In the genomic region with DNA sequence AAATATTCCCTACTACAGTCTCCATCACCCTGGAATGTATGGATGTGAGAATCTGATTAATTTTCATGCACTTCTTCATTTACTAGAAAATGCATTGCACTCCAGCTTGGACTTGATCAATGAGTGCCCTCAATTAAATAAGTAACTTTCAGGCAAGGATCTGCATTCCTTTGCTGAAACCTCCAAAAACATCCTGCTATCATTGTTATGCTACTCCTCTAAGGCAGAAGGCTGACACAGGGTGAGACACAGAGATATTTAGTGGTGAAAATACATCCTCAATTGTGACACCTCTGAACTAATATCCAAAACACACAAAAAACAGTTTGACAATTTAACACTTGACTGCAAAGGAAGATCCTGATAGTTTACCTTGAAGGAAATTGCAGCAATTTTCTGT, we compare ENCODE assay signal across 2 cellular contexts.
TF ChIP-seq lines count a peak whose summit lies in the region.

No MANE protein-coding gene starts in this region.

TF ChIP-seq in GM23338, 12 proteins besides CTCF, POLR2A, EP300 and RAD21 (continues in another document):
- TF ChIP-seq REST (IDR thresholded peaks at IDR 0.05; ENCODE audit: unreplicated experiment) (no peak), STAT1 (IDR thresholded peaks at IDR 0.05; ENCODE audit: unreplicated experiment) (no peak), ZNF114 (CRISPR knock-in tag; IDR thresholded peaks at IDR 0.05) (no peak), ZNF331 (CRISPR knock-in tag; IDR thresholded peaks at IDR 0.05; ENCODE audit: low read depth) (no peak), POLR2AphosphoS5 (IDR thresholded peaks at IDR 0.05; ENCODE audit: low read depth) (no peak), JUNB (IDR thresholded peaks at IDR 0.05; ENCODE audit: unreplicated experiment) (no peak), EZH2 (IDR thresholded peaks at IDR 0.05; ENCODE audit: low read depth, unreplicated experiment) (no peak), EZH2phosphoT487 (IDR thresholded peaks at IDR 0.05; ENCODE audit: unreplicated experiment) (no peak), NANOG (IDR thresholded peaks at IDR 0.05; ENCODE audit: borderline replicate concordance) (no peak)
- TF ChIP-seq, protein P1, sequence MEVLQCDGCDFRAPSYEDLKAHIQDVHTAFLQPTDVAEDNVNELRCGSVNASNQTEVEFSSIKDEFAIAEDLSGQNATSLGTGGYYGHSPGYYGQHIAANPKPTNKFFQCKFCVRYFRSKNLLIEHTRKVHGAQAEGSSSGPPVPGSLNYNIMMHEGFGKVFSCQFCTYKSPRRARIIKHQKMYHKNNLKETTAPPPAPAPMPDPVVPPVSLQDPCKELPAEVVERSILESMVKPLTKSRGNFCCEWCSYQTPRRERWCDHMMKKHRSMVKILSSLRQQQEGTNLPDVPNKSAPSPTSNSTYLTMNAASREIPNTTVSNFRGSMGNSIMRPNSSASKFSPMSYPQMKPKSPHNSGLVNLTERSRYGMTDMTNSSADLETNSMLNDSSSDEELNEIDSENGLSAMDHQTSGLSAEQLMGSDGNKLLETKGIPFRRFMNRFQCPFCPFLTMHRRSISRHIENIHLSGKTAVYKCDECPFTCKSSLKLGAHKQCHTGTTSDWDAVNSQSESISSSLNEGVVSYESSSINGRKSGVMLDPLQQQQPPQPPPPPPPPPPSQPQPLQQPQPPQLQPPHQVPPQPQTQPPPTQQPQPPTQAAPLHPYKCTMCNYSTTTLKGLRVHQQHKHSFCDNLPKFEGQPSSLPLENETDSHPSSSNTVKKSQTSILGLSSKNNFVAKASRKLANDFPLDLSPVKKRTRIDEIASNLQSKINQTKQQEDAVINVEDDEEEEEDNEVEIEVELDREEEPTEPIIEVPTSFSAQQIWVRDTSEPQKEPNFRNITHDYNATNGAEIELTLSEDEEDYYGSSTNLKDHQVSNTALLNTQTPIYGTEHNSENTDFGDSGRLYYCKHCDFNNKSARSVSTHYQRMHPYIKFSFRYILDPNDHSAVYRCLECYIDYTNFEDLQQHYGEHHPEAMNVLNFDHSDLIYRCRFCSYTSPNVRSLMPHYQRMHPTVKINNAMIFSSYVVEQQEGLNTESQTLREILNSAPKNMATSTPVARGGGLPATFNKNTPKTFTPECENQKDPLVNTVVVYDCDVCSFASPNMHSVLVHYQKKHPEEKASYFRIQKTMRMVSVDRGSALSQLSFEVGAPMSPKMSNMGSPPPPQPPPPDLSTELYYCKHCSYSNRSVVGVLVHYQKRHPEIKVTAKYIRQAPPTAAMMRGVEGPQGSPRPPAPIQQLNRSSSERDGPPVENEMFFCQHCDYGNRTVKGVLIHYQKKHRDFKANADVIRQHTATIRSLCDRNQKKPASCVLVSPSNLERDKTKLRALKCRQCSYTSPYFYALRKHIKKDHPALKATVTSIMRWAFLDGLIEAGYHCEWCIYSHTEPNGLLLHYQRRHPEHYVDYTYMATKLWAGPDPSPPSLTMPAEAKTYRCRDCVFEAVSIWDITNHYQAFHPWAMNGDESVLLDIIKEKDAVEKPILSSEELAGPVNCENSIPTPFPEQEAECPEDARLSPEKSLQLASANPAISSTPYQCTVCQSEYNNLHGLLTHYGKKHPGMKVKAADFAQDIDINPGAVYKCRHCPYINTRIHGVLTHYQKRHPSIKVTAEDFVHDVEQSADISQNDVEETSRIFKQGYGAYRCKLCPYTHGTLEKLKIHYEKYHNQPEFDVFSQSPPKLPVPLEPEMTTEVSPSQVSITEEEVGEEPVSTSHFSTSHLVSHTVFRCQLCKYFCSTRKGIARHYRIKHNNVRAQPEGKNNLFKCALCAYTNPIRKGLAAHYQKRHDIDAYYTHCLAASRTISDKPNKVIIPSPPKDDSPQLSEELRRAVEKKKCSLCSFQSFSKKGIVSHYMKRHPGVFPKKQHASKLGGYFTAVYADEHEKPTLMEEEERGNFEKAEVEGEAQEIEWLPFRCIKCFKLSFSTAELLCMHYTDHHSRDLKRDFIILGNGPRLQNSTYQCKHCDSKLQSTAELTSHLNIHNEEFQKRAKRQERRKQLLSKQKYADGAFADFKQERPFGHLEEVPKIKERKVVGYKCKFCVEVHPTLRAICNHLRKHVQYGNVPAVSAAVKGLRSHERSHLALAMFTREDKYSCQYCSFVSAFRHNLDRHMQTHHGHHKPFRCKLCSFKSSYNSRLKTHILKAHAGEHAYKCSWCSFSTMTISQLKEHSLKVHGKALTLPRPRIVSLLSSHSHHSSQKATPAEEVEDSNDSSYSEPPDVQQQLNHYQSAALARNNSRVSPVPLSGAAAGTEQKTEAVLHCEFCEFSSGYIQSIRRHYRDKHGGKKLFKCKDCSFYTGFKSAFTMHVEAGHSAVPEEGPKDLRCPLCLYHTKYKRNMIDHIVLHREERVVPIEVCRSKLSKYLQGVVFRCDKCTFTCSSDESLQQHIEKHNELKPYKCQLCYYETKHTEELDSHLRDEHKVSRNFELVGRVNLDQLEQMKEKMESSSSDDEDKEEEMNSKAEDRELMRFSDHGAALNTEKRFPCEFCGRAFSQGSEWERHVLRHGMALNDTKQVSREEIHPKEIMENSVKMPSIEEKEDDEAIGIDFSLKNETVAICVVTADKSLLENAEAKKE (CRISPR knock-in tag; IDR thresholded peaks at IDR 0.05): no peak

TF ChIP-seq in WTC11, 78 proteins besides CTCF, POLR2A, EP300 and RAD21 (continued from another document):
- TF ChIP-seq, protein P2, sequence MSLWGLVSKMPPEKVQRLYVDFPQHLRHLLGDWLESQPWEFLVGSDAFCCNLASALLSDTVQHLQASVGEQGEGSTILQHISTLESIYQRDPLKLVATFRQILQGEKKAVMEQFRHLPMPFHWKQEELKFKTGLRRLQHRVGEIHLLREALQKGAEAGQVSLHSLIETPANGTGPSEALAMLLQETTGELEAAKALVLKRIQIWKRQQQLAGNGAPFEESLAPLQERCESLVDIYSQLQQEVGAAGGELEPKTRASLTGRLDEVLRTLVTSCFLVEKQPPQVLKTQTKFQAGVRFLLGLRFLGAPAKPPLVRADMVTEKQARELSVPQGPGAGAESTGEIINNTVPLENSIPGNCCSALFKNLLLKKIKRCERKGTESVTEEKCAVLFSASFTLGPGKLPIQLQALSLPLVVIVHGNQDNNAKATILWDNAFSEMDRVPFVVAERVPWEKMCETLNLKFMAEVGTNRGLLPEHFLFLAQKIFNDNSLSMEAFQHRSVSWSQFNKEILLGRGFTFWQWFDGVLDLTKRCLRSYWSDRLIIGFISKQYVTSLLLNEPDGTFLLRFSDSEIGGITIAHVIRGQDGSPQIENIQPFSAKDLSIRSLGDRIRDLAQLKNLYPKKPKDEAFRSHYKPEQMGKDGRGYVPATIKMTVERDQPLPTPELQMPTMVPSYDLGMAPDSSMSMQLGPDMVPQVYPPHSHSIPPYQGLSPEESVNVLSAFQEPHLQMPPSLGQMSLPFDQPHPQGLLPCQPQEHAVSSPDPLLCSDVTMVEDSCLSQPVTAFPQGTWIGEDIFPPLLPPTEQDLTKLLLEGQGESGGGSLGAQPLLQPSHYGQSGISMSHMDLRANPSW (CRISPR knock-in tag; conservative IDR thresholded peaks at IDR 0.05; ENCODE audit: low read depth): no peak
- no peak for TF ChIP-seq FOXK1 (CRISPR knock-in tag; IDR thresholded peaks at IDR 0.05)
- TF ChIP-seq, protein P3, sequence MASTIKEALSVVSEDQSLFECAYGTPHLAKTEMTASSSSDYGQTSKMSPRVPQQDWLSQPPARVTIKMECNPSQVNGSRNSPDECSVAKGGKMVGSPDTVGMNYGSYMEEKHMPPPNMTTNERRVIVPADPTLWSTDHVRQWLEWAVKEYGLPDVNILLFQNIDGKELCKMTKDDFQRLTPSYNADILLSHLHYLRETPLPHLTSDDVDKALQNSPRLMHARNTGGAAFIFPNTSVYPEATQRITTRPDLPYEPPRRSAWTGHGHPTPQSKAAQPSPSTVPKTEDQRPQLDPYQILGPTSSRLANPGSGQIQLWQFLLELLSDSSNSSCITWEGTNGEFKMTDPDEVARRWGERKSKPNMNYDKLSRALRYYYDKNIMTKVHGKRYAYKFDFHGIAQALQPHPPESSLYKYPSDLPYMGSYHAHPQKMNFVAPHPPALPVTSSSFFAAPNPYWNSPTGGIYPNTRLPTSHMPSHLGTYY (CRISPR knock-in tag; IDR thresholded peaks at IDR 0.05): no peak
- no peak for TF ChIP-seq RORB (CRISPR knock-in tag; IDR thresholded peaks at IDR 0.05)
- TF ChIP-seq, protein P4, sequence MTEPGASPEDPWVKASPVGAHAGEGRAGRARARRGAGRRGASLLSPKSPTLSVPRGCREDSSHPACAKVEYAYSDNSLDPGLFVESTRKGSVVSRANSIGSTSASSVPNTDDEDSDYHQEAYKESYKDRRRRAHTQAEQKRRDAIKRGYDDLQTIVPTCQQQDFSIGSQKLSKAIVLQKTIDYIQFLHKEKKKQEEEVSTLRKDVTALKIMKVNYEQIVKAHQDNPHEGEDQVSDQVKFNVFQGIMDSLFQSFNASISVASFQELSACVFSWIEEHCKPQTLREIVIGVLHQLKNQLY (CRISPR knock-in tag; IDR thresholded peaks at IDR 0.05): no peak
- TF ChIP-seq NR2C2 (CRISPR knock-in tag; IDR thresholded peaks at IDR 0.05): no peak
- TF ChIP-seq, protein P5, sequence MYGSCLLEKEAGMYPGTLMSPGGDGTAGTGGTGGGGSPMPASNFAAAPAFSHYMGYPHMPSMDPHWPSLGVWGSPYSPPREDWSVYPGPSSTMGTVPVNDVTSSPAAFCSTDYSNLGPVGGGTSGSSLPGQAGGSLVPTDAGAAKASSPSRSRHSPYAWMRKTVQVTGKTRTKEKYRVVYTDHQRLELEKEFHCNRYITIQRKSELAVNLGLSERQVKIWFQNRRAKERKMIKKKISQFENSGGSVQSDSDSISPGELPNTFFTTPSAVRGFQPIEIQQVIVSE (CRISPR knock-in tag; IDR thresholded peaks at IDR 0.05; ENCODE audit: borderline replicate concordance): no peak
- TF ChIP-seq MXD4 (CRISPR knock-in tag; IDR thresholded peaks at IDR 0.05; ENCODE audit: borderline replicate concordance): no peak
- no peak for TF ChIP-seq NFYB (CRISPR knock-in tag; conservative IDR thresholded peaks at IDR 0.05; ENCODE audit: low read depth)
- TF ChIP-seq FOXJ3 (CRISPR knock-in tag; IDR thresholded peaks at IDR 0.05; ENCODE audit: borderline replicate concordance): no peak
- TF ChIP-seq, protein P6, sequence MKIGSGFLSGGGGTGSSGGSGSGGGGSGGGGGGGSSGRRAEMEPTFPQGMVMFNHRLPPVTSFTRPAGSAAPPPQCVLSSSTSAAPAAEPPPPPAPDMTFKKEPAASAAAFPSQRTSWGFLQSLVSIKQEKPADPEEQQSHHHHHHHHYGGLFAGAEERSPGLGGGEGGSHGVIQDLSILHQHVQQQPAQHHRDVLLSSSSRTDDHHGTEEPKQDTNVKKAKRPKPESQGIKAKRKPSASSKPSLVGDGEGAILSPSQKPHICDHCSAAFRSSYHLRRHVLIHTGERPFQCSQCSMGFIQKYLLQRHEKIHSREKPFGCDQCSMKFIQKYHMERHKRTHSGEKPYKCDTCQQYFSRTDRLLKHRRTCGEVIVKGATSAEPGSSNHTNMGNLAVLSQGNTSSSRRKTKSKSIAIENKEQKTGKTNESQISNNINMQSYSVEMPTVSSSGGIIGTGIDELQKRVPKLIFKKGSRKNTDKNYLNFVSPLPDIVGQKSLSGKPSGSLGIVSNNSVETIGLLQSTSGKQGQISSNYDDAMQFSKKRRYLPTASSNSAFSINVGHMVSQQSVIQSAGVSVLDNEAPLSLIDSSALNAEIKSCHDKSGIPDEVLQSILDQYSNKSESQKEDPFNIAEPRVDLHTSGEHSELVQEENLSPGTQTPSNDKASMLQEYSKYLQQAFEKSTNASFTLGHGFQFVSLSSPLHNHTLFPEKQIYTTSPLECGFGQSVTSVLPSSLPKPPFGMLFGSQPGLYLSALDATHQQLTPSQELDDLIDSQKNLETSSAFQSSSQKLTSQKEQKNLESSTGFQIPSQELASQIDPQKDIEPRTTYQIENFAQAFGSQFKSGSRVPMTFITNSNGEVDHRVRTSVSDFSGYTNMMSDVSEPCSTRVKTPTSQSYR (CRISPR knock-in tag; IDR thresholded peaks at IDR 0.05): no peak
- TF ChIP-seq ZBTB21 (CRISPR knock-in tag; IDR thresholded peaks at IDR 0.05; ENCODE audit: borderline replicate concordance): no peak
- no peak for TF ChIP-seq JAZF1 (CRISPR knock-in tag; IDR thresholded peaks at IDR 0.05)
